ENCODE assay signal across 8 cellular contexts in genomic region chr4:140153744-140154571, GRCh38. TPM values are rescaled to one million over a fixed set of nuclear protein-coding genes. Genes with fewer than 3 reads are reported as not detected.
A peak's percentile ranks its signal among the peaks of the same experiment; 100 is the strongest.
DNase-seq lines count a peak whose midpoint lies in the region; ATAC-seq and TF ChIP-seq lines count a peak whose summit lies in the region.

Gene MAML3 (minus strand): TSS chr4:140154184. CDS start chr4:140153327, 857 bp downstream.

- peaks cover 14% of the 10 kb centered on the region for H3K27me3 Mint-ChIP-seq in endothelial cell (ENCODE audit: unreplicated experiment)
- no peaks in the 10 kb centered on the region for H3K27me3 Mint-ChIP-seq in mesothelial cell of epicardium (ENCODE audit: low read depth)

- peak; percentile 55; the same call in 1 of the 2 replicates for TF ChIP-seq EP300 in Ishikawa (IDR thresholded peaks at IDR 0.05; ENCODE audit: borderline replicate concordance)

- peak within 1 kb of the TSS; percentile 100 for H3K4me3 Mint-ChIP-seq in endothelial cell (ENCODE audit: unreplicated experiment)
- peak within 1 kb of the TSS; percentile 95 for H3K4me3 Mint-ChIP-seq in mesothelial cell of epicardium

- H3K4me1 ChIP-seq in OCI-LY3 (ENCODE audit: low read length) = peaks cover 30% of the 10 kb centered on the region

- TF ChIP-seq RAD21 in Ishikawa (IDR thresholded peaks at IDR 0.05; ENCODE audit: low read depth) = peak; percentile 26; the same call in 1 of the 2 replicates

- no peak within 1 kb of the TSS for H3K27ac ChIP-seq in OCI-LY3 (ENCODE audit: low read length)

- TF ChIP-seq CTCF in AG10803 (conservative IDR thresholded peaks at IDR 0.05; ENCODE audit: low read length) = no peak
- TF ChIP-seq CTCF in OCI-LY3 (IDR thresholded peaks at IDR 0.05; ENCODE audit: low read depth, low read length) = no peak
- TF ChIP-seq CTCF in endothelial cell (IDR thresholded peaks at IDR 0.05; ENCODE audit: unreplicated experiment) = no peak
- no peak for TF ChIP-seq CTCF in mesothelial cell of epicardium (IDR thresholded peaks at IDR 0.05; ENCODE audit: unreplicated experiment)

- no peaks in the 10 kb centered on the region for H3K79me2 ChIP-seq in OCI-LY3 (ENCODE audit: low read length)

- H3K9me3 ChIP-seq in OCI-LY3 (ENCODE audit: insufficient read depth, low read length) = no peaks in the 10 kb centered on the region

- H3K4me3 ChIP-seq in AG10803 (ENCODE audit: low read length) (peak within 1 kb of the TSS; percentile 88), OCI-LY3 (ENCODE audit: low read length) (peak within 1 kb of the TSS; percentile 79)

- ATAC-seq in GM21381 (IDR thresholded peaks at IDR 0.05; ENCODE audit: unreplicated experiment) = peak; percentile 43

- H3K36me3 Mint-ChIP-seq in endothelial cell (ENCODE audit: low read depth, unreplicated experiment) = peaks cover 4% of the 10 kb centered on the region
- H3K36me3 Mint-ChIP-seq in mesothelial cell of epicardium = no peaks in the 10 kb centered on the region

- peak within 1 kb of the TSS; percentile 98 for H2AFZ ChIP-seq in OCI-LY3 (ENCODE audit: low read depth, low read length)

- DNase-seq in AG10803 (ENCODE audit: low read depth) = peak; percentile 99
- DNase-seq in activated T-cell treated with anti-CD3 and anti-CD28 coated beads for 1 hour (ENCODE audit: low read depth) = peak; percentile 68
- peak; percentile 97 for DNase-seq in endothelial cell (ENCODE audit: low spot score)
- peak; percentile 88 to 94 for DNase-seq in mesothelial cell of epicardium (ENCODE audit: low spot score in 2 of 2, unreplicated experiment in 2 of 2)
- DNase-seq in stimulated activated CD8-positive, alpha-beta memory T cell treated with anti-CD3 and anti-CD28 coated beads, Interleukin-12 subunit alpha, Interleukin-12 subunit beta, amount 100 ng/mL, for 4 hours (ENCODE audit: low read depth) = peak; percentile 72

- peak within 1 kb of the TSS; percentile 52 for H3K9ac ChIP-seq in OCI-LY3 (ENCODE audit: low read length)

- H3K9me3 Mint-ChIP-seq in endothelial cell (ENCODE audit: unreplicated experiment) (peaks cover under 1% of the 10 kb centered on the region), mesothelial cell of epicardium (no peaks in the 10 kb centered on the region)

- peak within 1 kb of the TSS; percentile 87 for H3K4me2 ChIP-seq in OCI-LY3 (ENCODE audit: low read length)

- H3K27me3 ChIP-seq in OCI-LY3 (ENCODE audit: low read depth, low read length) = peaks cover 70% of the 10 kb centered on the region

- H3K36me3 ChIP-seq in OCI-LY3 (replicated peaks; ENCODE audit: low read depth, low read length) = no peaks in the 10 kb centered on the region

- H3K4me1 Mint-ChIP-seq in endothelial cell (ENCODE audit: unreplicated experiment) (peaks cover 12% of the 10 kb centered on the region), mesothelial cell of epicardium (peaks cover 43% of the 10 kb centered on the region)

- no peaks in the 10 kb centered on the region for H4K20me1 ChIP-seq in OCI-LY3 (ENCODE audit: insufficient read depth, low read length)

- H3K27ac Mint-ChIP-seq in endothelial cell (ENCODE audit: unreplicated experiment) (peak within 1 kb of the TSS; percentile 95), mesothelial cell of epicardium (peak within 1 kb of the TSS; percentile 98)

TF ChIP-seq in Ishikawa, 13 proteins besides CTCF, POLR2A, EP300 and RAD21:
- TF ChIP-seq ZBTB7A (IDR thresholded peaks at IDR 0.05; ENCODE audit: low read depth) (peak; percentile 95), CREB1 (IDR thresholded peaks at IDR 0.05; ENCODE audit: low read depth) (no peak), TAF1 (IDR thresholded peaks at IDR 0.05; ENCODE audit: low read depth) (peak; percentile 69; the same call in 1 of the 2 replicates), CEBPB (IDR thresholded peaks at IDR 0.05) (peak; percentile 15; the same call in 1 of the 2 replicates), NFIC (IDR thresholded peaks at IDR 0.05) (peak; percentile 50; the same call in 1 of the 2 replicates), TEAD4 (IDR thresholded peaks at IDR 0.05) (peak; percentile 63), EGR1 (IDR thresholded peaks at IDR 0.05) (peak; percentile 76), YY1 (IDR thresholded peaks at IDR 0.05; ENCODE audit: low read depth) (peak; percentile 83), TCF12 (IDR thresholded peaks at IDR 0.05; ENCODE audit: low read depth) (peak; percentile 76), FOXM1 (IDR thresholded peaks at IDR 0.05; ENCODE audit: borderline replicate concordance, low read depth) (peak; percentile 59)
- TF ChIP-seq, protein P1, sequence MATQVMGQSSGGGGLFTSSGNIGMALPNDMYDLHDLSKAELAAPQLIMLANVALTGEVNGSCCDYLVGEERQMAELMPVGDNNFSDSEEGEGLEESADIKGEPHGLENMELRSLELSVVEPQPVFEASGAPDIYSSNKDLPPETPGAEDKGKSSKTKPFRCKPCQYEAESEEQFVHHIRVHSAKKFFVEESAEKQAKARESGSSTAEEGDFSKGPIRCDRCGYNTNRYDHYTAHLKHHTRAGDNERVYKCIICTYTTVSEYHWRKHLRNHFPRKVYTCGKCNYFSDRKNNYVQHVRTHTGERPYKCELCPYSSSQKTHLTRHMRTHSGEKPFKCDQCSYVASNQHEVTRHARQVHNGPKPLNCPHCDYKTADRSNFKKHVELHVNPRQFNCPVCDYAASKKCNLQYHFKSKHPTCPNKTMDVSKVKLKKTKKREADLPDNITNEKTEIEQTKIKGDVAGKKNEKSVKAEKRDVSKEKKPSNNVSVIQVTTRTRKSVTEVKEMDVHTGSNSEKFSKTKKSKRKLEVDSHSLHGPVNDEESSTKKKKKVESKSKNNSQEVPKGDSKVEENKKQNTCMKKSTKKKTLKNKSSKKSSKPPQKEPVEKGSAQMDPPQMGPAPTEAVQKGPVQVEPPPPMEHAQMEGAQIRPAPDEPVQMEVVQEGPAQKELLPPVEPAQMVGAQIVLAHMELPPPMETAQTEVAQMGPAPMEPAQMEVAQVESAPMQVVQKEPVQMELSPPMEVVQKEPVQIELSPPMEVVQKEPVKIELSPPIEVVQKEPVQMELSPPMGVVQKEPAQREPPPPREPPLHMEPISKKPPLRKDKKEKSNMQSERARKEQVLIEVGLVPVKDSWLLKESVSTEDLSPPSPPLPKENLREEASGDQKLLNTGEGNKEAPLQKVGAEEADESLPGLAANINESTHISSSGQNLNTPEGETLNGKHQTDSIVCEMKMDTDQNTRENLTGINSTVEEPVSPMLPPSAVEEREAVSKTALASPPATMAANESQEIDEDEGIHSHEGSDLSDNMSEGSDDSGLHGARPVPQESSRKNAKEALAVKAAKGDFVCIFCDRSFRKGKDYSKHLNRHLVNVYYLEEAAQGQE (IDR thresholded peaks at IDR 0.05; ENCODE audit: low read depth) = no peak
- TF ChIP-seq, protein P2, sequence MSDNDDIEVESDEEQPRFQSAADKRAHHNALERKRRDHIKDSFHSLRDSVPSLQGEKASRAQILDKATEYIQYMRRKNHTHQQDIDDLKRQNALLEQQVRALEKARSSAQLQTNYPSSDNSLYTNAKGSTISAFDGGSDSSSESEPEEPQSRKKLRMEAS (IDR thresholded peaks at IDR 0.05) = peak; percentile 89
- TF ChIP-seq, protein P3, sequence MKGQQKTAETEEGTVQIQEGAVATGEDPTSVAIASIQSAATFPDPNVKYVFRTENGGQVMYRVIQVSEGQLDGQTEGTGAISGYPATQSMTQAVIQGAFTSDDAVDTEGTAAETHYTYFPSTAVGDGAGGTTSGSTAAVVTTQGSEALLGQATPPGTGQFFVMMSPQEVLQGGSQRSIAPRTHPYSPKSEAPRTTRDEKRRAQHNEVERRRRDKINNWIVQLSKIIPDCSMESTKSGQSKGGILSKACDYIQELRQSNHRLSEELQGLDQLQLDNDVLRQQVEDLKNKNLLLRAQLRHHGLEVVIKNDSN (IDR thresholded peaks at IDR 0.05) = 0 out of 2 replicates have a peak, but pooled peaks have one; percentile 28
TF ChIP-seq in Ishikawa: peak in this region for 11.

RNA-seq across cellular contexts. Expression of gene MAML3, which starts in this region (rescaled TPM):
- 31.0 TPM for total RNA-seq in endothelial cell (ENCODE audit: unreplicated experiment)
- total RNA-seq in mesothelial cell of epicardium = 24.8 to 26.9 TPM (median 26.0 TPM) in 3 replicates
